In the genomic region with DNA sequence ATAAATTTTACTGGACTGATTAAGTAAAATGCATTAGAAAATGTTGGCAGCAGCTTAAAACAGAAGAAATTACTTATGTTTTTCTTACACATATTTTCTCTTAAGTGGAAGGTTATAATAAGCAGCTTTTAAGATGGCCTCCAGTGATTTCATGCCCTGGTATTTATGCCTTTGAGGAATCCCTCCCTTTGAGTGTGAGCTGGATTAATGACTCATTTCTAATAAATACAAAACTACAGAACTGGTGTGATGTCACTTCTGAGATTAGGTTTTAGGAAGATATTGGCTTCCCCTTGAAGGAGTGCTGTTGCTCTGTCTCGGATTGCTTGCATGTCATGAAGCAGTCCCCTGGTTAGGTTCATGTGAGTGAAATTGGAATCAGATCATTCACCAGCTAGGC, we compare ENCODE assay signal across 31 cellular contexts.
DNase-seq lines count a peak whose midpoint lies in the region; ATAC-seq, FAIRE-seq and TF ChIP-seq lines count a peak whose summit lies in the region.
"Had no signal": no experiment of that assay in that cellular context is flagged by ENCODE, and none has a peak within 500 bp of the region (broad histone marks: within the 10 kb centered on the region; RNA-seq: fewer than 3 reads in every experiment).

No MANE protein-coding gene starts in this region.

- intact Hi-C loops in sigmoid colon (cut with DNase I), result no loop called here

- H3K27me3 ChIP-seq in bronchial epithelial cell (ENCODE audit: control insufficient read depth, insufficient read depth, low read length) (no peaks in the 10 kb centered on the region), sigmoid colon (no peaks in the 10 kb centered on the region), tibial nerve (no peaks in the 10 kb centered on the region)
- H3K27me3 ChIP-seq: heart right ventricle had no signal

- H3K27ac ChIP-seq in sigmoid colon (peak overlapping the region; percentile 10 to 86 (median 70)), tibial nerve (no peak overlapping the region)
- H3K27ac ChIP-seq: C4-2B, epithelial cell of prostate, heart right ventricle had no signal

- TF ChIP-seq POLR2A in sigmoid colon (IDR thresholded peaks at IDR 0.05) (no peak), tibial nerve (IDR thresholded peaks at IDR 0.05) (no peak)

- WGBS in sigmoid colon, 2 donors, result 77 to 88% methylated on average over 1 of the region's 1 CpG
- 92 to 93% methylated on average over 1 of the region's 1 CpG for WGBS in tibial nerve, 2 donors

- no peak for ATAC-seq in GM19397 (IDR thresholded peaks at IDR 0.05; ENCODE audit: unreplicated experiment)
- ATAC-seq: activated naive CD8-positive, alpha-beta T cell treated with anti-CD3 and anti-CD28 coated beads, Interleukin-2, amount 50 U/mL, for 24 hours; heart right ventricle; left colon; naive thymus-derived CD4-positive, alpha-beta T cell; WTC11 had no signal

- H3K9me3 ChIP-seq in sigmoid colon (no peaks in the 10 kb centered on the region), tibial nerve (no peaks in the 10 kb centered on the region)
- H3K9me3 ChIP-seq: heart right ventricle had no signal

- H3K4me1 ChIP-seq in sigmoid colon (peaks cover 0 to 55% (median 26%) of the 10 kb centered on the region in 4 donors), tibial nerve (no peaks in the 10 kb centered on the region)
- H3K4me1 ChIP-seq: heart right ventricle had no signal

- H3K36me3 ChIP-seq in bronchial epithelial cell (ENCODE audit: control insufficient read depth, insufficient read depth, low read length), result no peaks in the 10 kb centered on the region
- H3K36me3 ChIP-seq in sigmoid colon, result no peaks in the 10 kb centered on the region
- no peaks in the 10 kb centered on the region for H3K36me3 ChIP-seq in tibial nerve
- H3K36me3 ChIP-seq: heart right ventricle had no signal

- FAIRE-seq in bronchial epithelial cell (lab: Jason Lieb, UNC), result no peak
- FAIRE-seq: colon, urothelium cell line had no signal

- no peak overlapping the region for H3K4me3 ChIP-seq in bronchial epithelial cell (ENCODE audit: low read depth, low read length)
- H3K4me3 ChIP-seq in sigmoid colon, result no peak overlapping the region
- no peak overlapping the region for H3K4me3 ChIP-seq in tibial nerve
- H3K4me3 ChIP-seq: heart right ventricle had no signal

- TF ChIP-seq EP300 in sigmoid colon (IDR thresholded peaks at IDR 0.05) (no peak), tibial nerve (IDR thresholded peaks at IDR 0.05) (no peak)

- no peak for TF ChIP-seq CTCF in bronchial epithelial cell (IDR thresholded peaks at IDR 0.05; ENCODE audit: insufficient read depth, low read length, severe bottlenecking)
- TF ChIP-seq CTCF in sigmoid colon (IDR thresholded peaks at IDR 0.05), result no peak
- TF ChIP-seq CTCF in tibial nerve (IDR thresholded peaks at IDR 0.05), result no peak

- DNase-seq in LHCN-M2 (ENCODE audit: low read depth) (peak; percentile 73), bronchial epithelial cell (ENCODE audit: low read depth) (peak; percentile 33), kidney tubule cell (ENCODE audit: low spot score) (peak; percentile 63), sigmoid colon (no peak), tibial nerve (ENCODE audit: low spot score in 2 of 2) (no peak), CD1c-positive myeloid dendritic cell (ENCODE audit: extremely low spot score) (no peak), DMS 273 treated with DMSO at 0.1 percent for 48 hours (lab: John Stamatoyannopoulos, UW) (no peak)
- DNase-seq: activated CD4-positive, alpha-beta T cell treated with anti-CD3 and anti-CD28 coated beads, Interleukin-2, amount 10 ng/mL, durations not matched to agents 7 days and 5 days; activated naive CD8-positive, alpha-beta T cell treated with anti-CD3 and anti-CD28 coated beads, Interleukin-2, amount 50 U/mL, for 24 hours; activated T-cell treated with anti-CD3 and anti-CD28 coated beads, Interleukin-2, amount 50 U/mL, for 48 hours; DMS79 treated with DMSO at 0.1 percent for 48 hours; effector CD4-positive, alpha-beta T cell; heart right ventricle; IMR-90; left colon; mesendoderm; naive thymus-derived CD4-positive, alpha-beta T cell; NCI-H1092; NCI-H1930; NCI-H2227 treated with DMSO at 0.1 percent for 48 hours; NCI-H526 treated with DMSO at 0.1 percent for 48 hours; SIG-M5; stimulated activated CD4-positive, alpha-beta T cell treated with anti-CD3 and anti-CD28 coated beads, Interleukin-2, amount 100 ng/mL, for 48 hours; SW 1271; T-helper 9 cell had no signal

Comparison
In these comparisons a context has a peak if more than half of its experiments do, and no peak if none do; other contexts are left out.
1. DNase-seq: peak in LHCN-M2 (single experiment), bronchial epithelial cell (single experiment) and kidney tubule cell (single experiment); none in sigmoid colon (single experiment), tibial nerve (0 of 2), CD1c-positive myeloid dendritic cell (single experiment) and DMS 273 treated with DMSO at 0.1 percent for 48 hours (single experiment).
2. H3K27ac ChIP-seq: peak in sigmoid colon (4 of 4); none in tibial nerve (0 of 4).